In the genomic region with DNA sequence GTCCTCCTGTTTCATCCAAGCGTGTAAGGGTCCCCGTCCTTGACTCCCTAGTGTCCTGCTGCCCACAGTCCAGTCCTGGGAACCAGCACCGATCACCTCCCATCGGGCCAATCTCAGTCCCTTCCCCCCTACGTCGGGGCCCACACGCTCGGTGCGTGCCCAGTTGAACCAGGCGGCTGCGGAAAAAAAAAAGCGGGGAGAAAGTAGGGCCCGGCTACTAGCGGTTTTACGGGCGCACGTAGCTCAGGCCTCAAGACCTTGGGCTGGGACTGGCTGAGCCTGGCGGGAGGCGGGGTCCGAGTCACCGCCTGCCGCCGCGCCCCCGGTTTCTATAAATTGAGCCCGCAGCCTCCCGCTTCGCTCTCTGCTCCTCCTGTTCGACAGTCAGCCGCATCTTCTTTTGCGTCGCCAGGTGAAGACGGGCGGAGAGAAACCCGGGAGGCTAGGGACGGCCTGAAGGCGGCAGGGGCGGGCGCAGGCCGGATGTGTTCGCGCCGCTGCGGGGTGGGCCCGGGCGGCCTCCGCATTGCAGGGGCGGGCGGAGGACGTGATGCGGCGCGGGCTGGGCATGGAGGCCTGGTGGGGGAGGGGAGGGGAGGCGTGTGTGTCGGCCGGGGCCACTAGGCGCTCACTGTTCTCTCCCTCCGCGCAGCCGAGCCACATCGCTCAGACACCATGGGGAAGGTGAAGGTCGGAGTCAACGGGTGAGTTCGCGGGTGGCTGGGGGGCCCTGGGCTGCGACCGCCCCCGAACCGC, we compare ENCODE assay signal across 1 cellular context.
TF ChIP-seq lines count a peak whose summit lies in the region.

TSS of gene GAPDH (plus strand) at position 360 of the 756 bp plus-strand sequence. CDS start at position 676, 316 bp downstream.

TF ChIP-seq in K562, 482 proteins besides CTCF, POLR2A, EP300 and RAD21 (continued from another document and continues in another):
- TF ChIP-seq ZKSCAN1 (IDR thresholded peaks at IDR 0.05; ENCODE audit: low read depth, low read length) (no peak), THRA (IDR thresholded peaks at IDR 0.05) (no peak), ZNF764 (CRISPR knock-in tag; IDR thresholded peaks at IDR 0.05; ENCODE audit: low read depth) (no peak), NFIC (IDR thresholded peaks at IDR 0.05) (peak; percentile 64), NFE2 (IDR thresholded peaks at IDR 0.05; ENCODE audit: low read depth) (no peak), ARNT (IDR thresholded peaks at IDR 0.05) (peak; percentile 56 to 93; a peak in 2 of 4 replicates), BCOR (IDR thresholded peaks at IDR 0.05) (no peak), JUND (IDR thresholded peaks at IDR 0.05; ENCODE audit: borderline replicate concordance, low read depth, low read length) (peak; percentile 13; the same call in 1 of the 2 replicates), JUND (tag; IDR thresholded peaks at IDR 0.05; ENCODE audit: borderline replicate concordance, low read depth, low read length) (no peak; the same call in 2 of the 3 replicates), HLTF (IDR thresholded peaks at IDR 0.05) (no peak), SP1 (CRISPR knock-in tag; IDR thresholded peaks at IDR 0.05) (peak; percentile 47; the same call in 1 of the 2 replicates), HOXB6 (CRISPR knock-in tag; IDR thresholded peaks at IDR 0.05; ENCODE audit: borderline replicate concordance) (no peak), E2F4 (CRISPR knock-in tag; IDR thresholded peaks at IDR 0.05; ENCODE audit: low read depth) (no peak), RUNX1 (IDR thresholded peaks at IDR 0.05; ENCODE audit: low read depth) (no peak), NR0B1 (IDR thresholded peaks at IDR 0.05; ENCODE audit: partially characterized antibody) (no peak), FOXA1 (IDR thresholded peaks at IDR 0.05; ENCODE audit: borderline replicate concordance) (no peak), TAF15 (IDR thresholded peaks at IDR 0.05; ENCODE audit: low read depth, low read length) (no peak; the same call in 1 of the 2 replicates), STAT5A (IDR thresholded peaks at IDR 0.05; ENCODE audit: borderline replicate concordance, low read length) (no peak), EP400 (IDR thresholded peaks at IDR 0.05) (peak; percentile 94; the same call in 1 of the 2 replicates), FOXP1 (CRISPR knock-in tag; IDR thresholded peaks at IDR 0.05) (peak; percentile 98), ZNF175 (CRISPR knock-in tag; IDR thresholded peaks at IDR 0.05; ENCODE audit: low read depth) (no peak; the same call in 1 of the 2 replicates), MNT (conservative IDR thresholded peaks at IDR 0.05) (peak; percentile 72 to 87; a peak in 2 of 4 replicates), CREBBP (IDR thresholded peaks at IDR 0.05; ENCODE audit: low read depth, low read length) (no peak), SMARCE1 (IDR thresholded peaks at IDR 0.05) (no peak), TAF9B (IDR thresholded peaks at IDR 0.05; ENCODE audit: partially characterized antibody) (peak; percentile 49), MAFK (IDR thresholded peaks at IDR 0.05; ENCODE audit: low read length) (peak; percentile 56), ZNF24 (IDR thresholded peaks at IDR 0.05) (no peak), RERE (CRISPR knock-in tag; IDR thresholded peaks at IDR 0.05; ENCODE audit: borderline replicate concordance) (0 out of 2 replicates have a peak, but pooled peaks have one; percentile 7), ETS2 (tag; IDR thresholded peaks at IDR 0.05; ENCODE audit: borderline replicate concordance, poor library complexity, severe bottlenecking) (no peak), TAF7 (tag; IDR thresholded peaks at IDR 0.05) (no peak), XRCC3 (IDR thresholded peaks at IDR 0.05) (no peak), ZFP91 (CRISPR knock-in tag; IDR thresholded peaks at IDR 0.05) (no peak), HDAC2 (IDR thresholded peaks at IDR 0.05) (no peak; the same call in 1 of the 2 replicates), BMI1 (IDR thresholded peaks at IDR 0.05; ENCODE audit: low read length) (no peak)
- TF ChIP-seq, protein P1, sequence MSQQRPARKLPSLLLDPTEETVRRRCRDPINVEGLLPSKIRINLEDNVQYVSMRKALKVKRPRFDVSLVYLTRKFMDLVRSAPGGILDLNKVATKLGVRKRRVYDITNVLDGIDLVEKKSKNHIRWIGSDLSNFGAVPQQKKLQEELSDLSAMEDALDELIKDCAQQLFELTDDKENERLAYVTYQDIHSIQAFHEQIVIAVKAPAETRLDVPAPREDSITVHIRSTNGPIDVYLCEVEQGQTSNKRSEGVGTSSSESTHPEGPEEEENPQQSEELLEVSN (IDR thresholded peaks at IDR 0.05; ENCODE audit: borderline replicate concordance in 1 of 2, extremely low read depth in 1 of 2, insufficient read depth in 1 of 2, insufficient read length in 1 of 2, low read depth in 1 of 2, low read length in 1 of 2, poor library complexity in 1 of 2, severe bottlenecking in 1 of 2): peak; percentile 69 to 79
- TF ChIP-seq, protein P2, sequence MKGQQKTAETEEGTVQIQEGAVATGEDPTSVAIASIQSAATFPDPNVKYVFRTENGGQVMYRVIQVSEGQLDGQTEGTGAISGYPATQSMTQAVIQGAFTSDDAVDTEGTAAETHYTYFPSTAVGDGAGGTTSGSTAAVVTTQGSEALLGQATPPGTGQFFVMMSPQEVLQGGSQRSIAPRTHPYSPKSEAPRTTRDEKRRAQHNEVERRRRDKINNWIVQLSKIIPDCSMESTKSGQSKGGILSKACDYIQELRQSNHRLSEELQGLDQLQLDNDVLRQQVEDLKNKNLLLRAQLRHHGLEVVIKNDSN (CRISPR knock-in tag; IDR thresholded peaks at IDR 0.05): no peak
- TF ChIP-seq, protein P3, sequence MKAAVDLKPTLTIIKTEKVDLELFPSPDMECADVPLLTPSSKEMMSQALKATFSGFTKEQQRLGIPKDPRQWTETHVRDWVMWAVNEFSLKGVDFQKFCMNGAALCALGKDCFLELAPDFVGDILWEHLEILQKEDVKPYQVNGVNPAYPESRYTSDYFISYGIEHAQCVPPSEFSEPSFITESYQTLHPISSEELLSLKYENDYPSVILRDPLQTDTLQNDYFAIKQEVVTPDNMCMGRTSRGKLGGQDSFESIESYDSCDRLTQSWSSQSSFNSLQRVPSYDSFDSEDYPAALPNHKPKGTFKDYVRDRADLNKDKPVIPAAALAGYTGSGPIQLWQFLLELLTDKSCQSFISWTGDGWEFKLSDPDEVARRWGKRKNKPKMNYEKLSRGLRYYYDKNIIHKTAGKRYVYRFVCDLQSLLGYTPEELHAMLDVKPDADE (conservative IDR thresholded peaks at IDR 0.05; ENCODE audit: control insufficient read depth, low read depth, low read length): no peak; the same call in 1 of the 2 replicates
- TF ChIP-seq, protein P4, sequence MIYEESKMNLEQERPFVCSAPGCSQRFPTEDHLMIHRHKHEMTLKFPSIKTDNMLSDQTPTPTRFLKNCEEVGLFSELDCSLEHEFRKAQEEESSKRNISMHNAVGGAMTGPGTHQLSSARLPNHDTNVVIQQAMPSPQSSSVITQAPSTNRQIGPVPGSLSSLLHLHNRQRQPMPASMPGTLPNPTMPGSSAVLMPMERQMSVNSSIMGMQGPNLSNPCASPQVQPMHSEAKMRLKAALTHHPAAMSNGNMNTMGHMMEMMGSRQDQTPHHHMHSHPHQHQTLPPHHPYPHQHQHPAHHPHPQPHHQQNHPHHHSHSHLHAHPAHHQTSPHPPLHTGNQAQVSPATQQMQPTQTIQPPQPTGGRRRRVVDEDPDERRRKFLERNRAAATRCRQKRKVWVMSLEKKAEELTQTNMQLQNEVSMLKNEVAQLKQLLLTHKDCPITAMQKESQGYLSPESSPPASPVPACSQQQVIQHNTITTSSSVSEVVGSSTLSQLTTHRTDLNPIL (CRISPR knock-in tag; IDR thresholded peaks at IDR 0.05): no peak
- TF ChIP-seq, protein P5, sequence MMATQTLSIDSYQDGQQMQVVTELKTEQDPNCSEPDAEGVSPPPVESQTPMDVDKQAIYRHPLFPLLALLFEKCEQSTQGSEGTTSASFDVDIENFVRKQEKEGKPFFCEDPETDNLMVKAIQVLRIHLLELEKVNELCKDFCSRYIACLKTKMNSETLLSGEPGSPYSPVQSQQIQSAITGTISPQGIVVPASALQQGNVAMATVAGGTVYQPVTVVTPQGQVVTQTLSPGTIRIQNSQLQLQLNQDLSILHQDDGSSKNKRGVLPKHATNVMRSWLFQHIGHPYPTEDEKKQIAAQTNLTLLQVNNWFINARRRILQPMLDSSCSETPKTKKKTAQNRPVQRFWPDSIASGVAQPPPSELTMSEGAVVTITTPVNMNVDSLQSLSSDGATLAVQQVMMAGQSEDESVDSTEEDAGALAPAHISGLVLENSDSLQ (IDR thresholded peaks at IDR 0.05): no peak
